Comparison of ENCODE assay signal across 31 cellular contexts in the genomic region with DNA sequence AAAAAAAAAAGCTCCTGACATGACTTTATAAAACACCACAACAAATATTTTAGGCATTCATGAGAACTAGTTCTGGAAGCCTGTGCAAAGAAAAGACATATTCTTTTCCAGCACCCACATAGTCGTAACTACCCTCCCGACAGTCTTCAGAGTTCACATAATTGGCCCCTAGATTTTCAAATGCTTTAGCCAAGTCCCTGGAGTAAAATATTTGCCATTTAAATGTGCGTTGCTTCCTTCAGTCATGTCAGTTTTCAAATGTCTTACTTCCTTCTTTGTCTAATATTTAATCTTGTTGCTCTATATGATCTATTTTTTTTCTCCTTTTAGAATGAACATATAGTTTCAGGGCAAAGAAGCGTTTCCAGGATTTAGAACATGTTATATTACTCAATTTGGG.
"Had no signal": no experiment of that assay in that cellular context is flagged by ENCODE, and none has a peak within 500 bp of the region (broad histone marks: within the 10 kb centered on the region; RNA-seq: fewer than 3 reads in every experiment).

No MANE protein-coding gene starts in this region.

- H3K9me3 ChIP-seq: adrenal gland, right atrium auricular region, tibial nerve had no signal

- H3K27ac Mint-ChIP-seq: activated CD4-positive, alpha-beta T cell treated with anti-CD3 and anti-CD28 coated beads for 36 hours; activated naive CD4-positive, alpha-beta T cell treated with anti-CD3 and anti-CD28 coated beads for 36 hours; activated naive CD8-positive, alpha-beta T cell treated with anti-CD3 and anti-CD28 coated beads for 36 hours; activated T-helper 1 cell treated with anti-CD3 and anti-CD28 coated beads, Interleukin-12 subunit alpha, Interleukin-12 subunit beta, Interleukin-2, Interleukin-4 antibody, amounts not matched to agents 30 ng/mL and 10 ng/mL and 1 ng/mL, durations not matched to agents 14 hours and 24 hours and 36 hours; brain; immature natural killer cell; naive thymus-derived CD4-positive, alpha-beta T cell; neural progenitor cell had no signal

- H3K4me1 Mint-ChIP-seq: brain, neural progenitor cell had no signal

- H3K4me2 ChIP-seq: neural progenitor cell, smooth muscle cell had no signal

- H3K4me1 ChIP-seq: adrenal gland, neural progenitor cell, parathyroid adenoma, right atrium auricular region had no signal

- H3K27ac ChIP-seq: adrenal gland, cardiac muscle cell, neural progenitor cell, parathyroid adenoma, right atrium auricular region had no signal

- FAIRE-seq: endothelial cell of umbilical vein, kidney had no signal

- H3K79me2 ChIP-seq: parathyroid adenoma had no signal

- H3K36me3 Mint-ChIP-seq: activated naive CD8-positive, alpha-beta T cell treated with anti-CD3 and anti-CD28 coated beads for 36 hours; brain; neural progenitor cell had no signal

- H3K27me3 Mint-ChIP-seq: activated naive CD8-positive, alpha-beta T cell treated with anti-CD3 and anti-CD28 coated beads for 36 hours had no signal

- H3K27me3 ChIP-seq: adrenal gland, cardiac muscle cell, neural progenitor cell, right atrium auricular region, tibial nerve had no signal

- DNase-seq: activated CD4-positive, alpha-beta T cell treated with anti-CD3 and anti-CD28 coated beads for 36 hours; activated CD4-positive, CD25-positive, alpha-beta regulatory T cell; activated CD8-positive, alpha-beta memory T cell treated with anti-CD3 and anti-CD28 coated beads for 24 hours; activated effector memory CD4-positive, alpha-beta T cell treated with anti-CD3 and anti-CD28 coated beads, Interleukin-2, amount 50 U/mL, for 16 hours; activated naive CD4-positive, alpha-beta T cell treated with anti-CD3 and anti-CD28 coated beads for 36 hours; activated naive CD8-positive, alpha-beta T cell treated with anti-CD3 and anti-CD28 coated beads for 36 hours; activated T-cell treated with anti-CD3 and anti-CD28 coated beads, Interleukin-2, amount 50 U/mL, for 1 hour; adrenal gland; aorta; cerebellar nuclear complex; cortex of kidney; head of caudate nucleus; hypothalamus; immature natural killer cell; kidney; midbrain; naive thymus-derived CD4-positive, alpha-beta T cell; occipital lobe; stimulated activated CD4-positive, alpha-beta T cell treated with anti-CD3 and anti-CD28 coated beads, Interleukin-1b, Interleukin-23, amount 100 ng/mL, for 48 hours; stimulated activated CD4-positive, alpha-beta T cell treated with anti-CD3 and anti-CD28 coated beads, Interleukin-4, amount 100 ng/mL, for 4 hours; stimulated activated naive CD4-positive, alpha-beta T cell treated with Interleukin-2 at 50 U/mL for 16 hours; T-helper 2 cell had no signal

- H3K9me3 Mint-ChIP-seq: activated naive CD4-positive, alpha-beta T cell treated with anti-CD3 and anti-CD28 coated beads for 36 hours; activated naive CD8-positive, alpha-beta T cell treated with anti-CD3 and anti-CD28 coated beads for 36 hours; brain; immature natural killer cell; neural progenitor cell had no signal

- H3K9ac ChIP-seq: neural progenitor cell, parathyroid adenoma had no signal

- H2AFZ ChIP-seq: neural progenitor cell, parathyroid adenoma had no signal

- H3K36me3 ChIP-seq: adrenal gland, cardiac muscle cell, neural progenitor cell, right atrium auricular region, tibial nerve had no signal

- ATAC-seq: activated CD4-positive, alpha-beta T cell treated with anti-CD3 and anti-CD28 coated beads for 36 hours; naive thymus-derived CD4-positive, alpha-beta T cell had no signal

- H3K4me3 ChIP-seq: adrenal gland, cardiac muscle cell, neural progenitor cell, right atrium auricular region, smooth muscle cell, tibial nerve had no signal

- H3K4me3 Mint-ChIP-seq: activated CD4-positive, alpha-beta T cell treated with anti-CD3 and anti-CD28 coated beads for 36 hours; activated naive CD4-positive, alpha-beta T cell treated with anti-CD3 and anti-CD28 coated beads for 36 hours; activated naive CD8-positive, alpha-beta T cell treated with anti-CD3 and anti-CD28 coated beads for 36 hours; activated T-helper 1 cell treated with anti-CD3 and anti-CD28 coated beads, Interleukin-12 subunit alpha, Interleukin-12 subunit beta, Interleukin-2, Interleukin-4 antibody, amounts not matched to agents 30 ng/mL and 10 ng/mL and 1 ng/mL, durations not matched to agents 14 hours and 24 hours and 36 hours; brain; immature natural killer cell; naive thymus-derived CD4-positive, alpha-beta T cell; neural progenitor cell had no signal
